11 cellular contexts compared by ENCODE assay signal in genomic region chr6:90333928-90334327, GRCh38. TPM values are rescaled to one million over a fixed set of nuclear protein-coding genes. Genes with fewer than 3 reads are reported as not detected.
"Had no signal": no experiment of that assay in that cellular context is flagged by ENCODE, and none has a peak within 500 bp of the region (broad histone marks: within the 10 kb centered on the region; RNA-seq: fewer than 3 reads in every experiment).

No MANE protein-coding gene starts in this region.

- H3K4me2 ChIP-seq: GM23338 had no signal

- H3K4me3 Mint-ChIP-seq: GM23338, H9, HFFc6 had no signal

- H3K27ac ChIP-seq: GM23248 had no signal

- H3K9me3 ChIP-seq: HAP-1 had no signal

- H3K9ac ChIP-seq: GM23248 had no signal

- FAIRE-seq: H1, H54 had no signal

- H2AFZ ChIP-seq: GM23248, GM23338 had no signal

- H3K9me3 Mint-ChIP-seq: HFFc6 had no signal

- H3K4me3 ChIP-seq: GM23248, GM23338, HAP-1 had no signal

- H3K27ac Mint-ChIP-seq: GM23338, H9, HFFc6 had no signal

- H3K36me3 ChIP-seq: HAP-1 had no signal

- ATAC-seq: GM23338, HCT116 had no signal

- DNase-seq: GM23248, GOT3, H7, H9, HCEC 1CT, HFFc6 had no signal

RNA-seq across cellular contexts. Expression of gene BACH2, which starts 37.3 kb away (rescaled TPM):
- total RNA-seq: HFFc6 had no signal
- polyA plus RNA-seq: GM23248 had no signal
